9 cellular contexts compared by ENCODE assay signal in genomic region chr16:4803479-4804243, GRCh38. TPM values are rescaled to one million over a fixed set of nuclear protein-coding genes. Genes with fewer than 3 reads are reported as not detected.
DNase-seq lines count a peak whose midpoint lies in the region; ATAC-seq and TF ChIP-seq lines count a peak whose summit lies in the region.
"Had no signal": no experiment of that assay in that cellular context is flagged by ENCODE, and none has a peak within 500 bp of the region (broad histone marks: within the 10 kb centered on the region; RNA-seq: fewer than 3 reads in every experiment).

No MANE protein-coding gene starts in this region.

- H3K4me1 ChIP-seq in hepatocyte (ENCODE audit: insufficient read depth) (peaks cover 21% of the 10 kb centered on the region), stomach smooth muscle (ENCODE audit: control insufficient read depth, insufficient read depth, low read length) (peaks cover 31% of the 10 kb centered on the region)

- POLR2A ChIA-PET in activated CD4-positive, alpha-beta T cell treated with anti-CD3 and anti-CD28 coated beads for 36 hours (lab: Charles Lee) = interaction anchor here (0.6 to 1.5 kb wide), 2 partner anchors 18 to 69 kb away, joined by 3 to 10 read pairs; partner anchors contain the start of genes ANKS3 and DNAAF8

- CTCF ChIA-PET in activated CD4-positive, alpha-beta T cell treated with anti-CD3 and anti-CD28 coated beads for 36 hours (lab: Charles Lee) = interaction anchor here (1.2 kb wide), 1 partner anchor 231 kb away, joined by 3 read pairs; no protein-coding TSS in a partner anchor

- intact Hi-C loops in activated CD4-positive, alpha-beta T cell treated with anti-CD3 and anti-CD28 coated beads for 36 hours (cut with DNase I, micrococcal nuclease) = loop anchor here (2.0 to 5.0 kb wide), 7 partner anchors 44 to 496 kb away; partner anchors contain the start of genes ALG1 (in 1 of the 2), ANKS3 (in 1 of the 2), DNAAF8 (in 1 of the 2) and GLYR1 (in 1 of the 2)

- H3K9me3 Mint-ChIP-seq in activated T-cell treated with anti-CD3 and anti-CD28 coated beads, Interleukin-2, amount 50 U/mL, for 4 hours = no peaks in the 10 kb centered on the region
- no peaks in the 10 kb centered on the region for H3K9me3 Mint-ChIP-seq in activated CD4-positive, alpha-beta T cell treated with anti-CD3 and anti-CD28 coated beads for 36 hours (ENCODE audit: low read depth)

- H3K4me3 ChIP-seq in hepatocyte (peak overlapping the region; percentile 84), stomach smooth muscle (ENCODE audit: low read length in 2 of 2) (peak overlapping the region; percentile 73 to 83)

- no peak overlapping the region for H3K27ac Mint-ChIP-seq in T-helper 17 cell
- H3K27ac Mint-ChIP-seq in activated CD4-positive, alpha-beta T cell treated with anti-CD3 and anti-CD28 coated beads for 36 hours = no peak overlapping the region

- peaks cover 3% of the 10 kb centered on the region for H3K79me2 ChIP-seq in hepatocyte

- H3K9me3 ChIP-seq in T-helper 17 cell (ENCODE audit: control insufficient read depth, low read length, poor library complexity, severe bottlenecking) (no peaks in the 10 kb centered on the region), hepatocyte (ENCODE audit: low read depth) (no peaks in the 10 kb centered on the region), stomach smooth muscle (ENCODE audit: control insufficient read depth in 2 of 2, low read length in 2 of 2) (no peaks in the 10 kb centered on the region)

- H3K36me3 Mint-ChIP-seq in activated T-cell treated with anti-CD3 and anti-CD28 coated beads, Interleukin-2, amount 50 U/mL, for 4 hours (ENCODE audit: insufficient read depth) = peaks cover 11% of the 10 kb centered on the region
- no peaks in the 10 kb centered on the region for H3K36me3 Mint-ChIP-seq in T-helper 17 cell (ENCODE audit: low read depth)
- peaks cover 16% of the 10 kb centered on the region for H3K36me3 Mint-ChIP-seq in activated CD4-positive, alpha-beta T cell treated with anti-CD3 and anti-CD28 coated beads for 36 hours (ENCODE audit: low read depth)

- H3K27me3 Mint-ChIP-seq in activated T-cell treated with anti-CD3 and anti-CD28 coated beads, Interleukin-2, amount 50 U/mL, for 4 hours (ENCODE audit: low read depth) = no peaks in the 10 kb centered on the region
- H3K27me3 Mint-ChIP-seq in T-helper 17 cell = no peaks in the 10 kb centered on the region
- H3K27me3 Mint-ChIP-seq in activated CD4-positive, alpha-beta T cell treated with anti-CD3 and anti-CD28 coated beads for 36 hours = no peaks in the 10 kb centered on the region

- no peaks in the 10 kb centered on the region for H4K20me1 ChIP-seq in hepatocyte (ENCODE audit: insufficient read depth, poor library complexity, severe bottlenecking)

- peak overlapping the region; percentile 91 for H3K4me2 ChIP-seq in hepatocyte

- no peak for DNase-seq in activated T-cell treated with anti-CD3 and anti-CD28 coated beads, Interleukin-2, amount 50 U/mL, for 4 hours
- DNase-seq in activated T-cell treated with anti-CD3 and anti-CD28 coated beads for 4 hours (no peak), T-helper 17 cell (no peak), hepatocyte (ENCODE audit: low spot score) (no peak), NCI-H2196 treated with DMSO at 0.1 percent for 48 hours (lab: John Stamatoyannopoulos, UW; ENCODE audit: unreplicated experiment) (no peak), DMS 273 treated with DMSO at 0.1 percent for 48 hours (lab: John Stamatoyannopoulos, UW) (no peak)
- DNase-seq in activated CD4-positive, alpha-beta T cell treated with anti-CD3 and anti-CD28 coated beads for 36 hours = no peak

- peak overlapping the region in 1 of 2 donors; percentile 74 for H3K9ac ChIP-seq in stomach smooth muscle (ENCODE audit: low read length in 2 of 2)

- H3K9me2 ChIP-seq in hepatocyte (replicated peaks; ENCODE audit: insufficient read depth) = no peaks in the 10 kb centered on the region

- no peak for ATAC-seq in activated T-cell treated with anti-CD3 and anti-CD28 coated beads, Interleukin-2, amount 50 U/mL, for 4 hours
- ATAC-seq in T-helper 17 cell = no peak
- no peak for ATAC-seq in activated CD4-positive, alpha-beta T cell treated with anti-CD3 and anti-CD28 coated beads for 36 hours

- H2AFZ ChIP-seq in hepatocyte = no peak overlapping the region

- H3K27ac ChIP-seq in hepatocyte (peak overlapping the region; percentile 87), stomach smooth muscle (ENCODE audit: low read length) (peak overlapping the region; percentile 78)

- 76% methylated on average over 19 of the region's 19 CpGs for WGBS in hepatocyte (ENCODE audit: low lambda C conversion rate, missing lambda C conversion rate)

- no peak for TF ChIP-seq CTCF in hepatocyte (IDR thresholded peaks at IDR 0.05; ENCODE audit: poor library complexity)

- H3K36me3 ChIP-seq in hepatocyte (replicated peaks; ENCODE audit: insufficient read depth, low read depth) (no peaks in the 10 kb centered on the region), stomach smooth muscle (ENCODE audit: control insufficient read depth in 2 of 2, insufficient read depth in 2 of 2, low read length in 2 of 2) (peaks cover 20 to 27% of the 10 kb centered on the region in 2 donors)

- H3K27me3 ChIP-seq in hepatocyte (no peaks in the 10 kb centered on the region), stomach smooth muscle (ENCODE audit: control insufficient read depth in 1 of 2, insufficient read depth in 2 of 2, low read length in 2 of 2) (no peaks in the 10 kb centered on the region)

- H3K4me3 Mint-ChIP-seq in activated T-cell treated with anti-CD3 and anti-CD28 coated beads, Interleukin-2, amount 50 U/mL, for 4 hours = peak overlapping the region; percentile 49
- peak overlapping the region; percentile 55 for H3K4me3 Mint-ChIP-seq in T-helper 17 cell
- no peak overlapping the region for H3K4me3 Mint-ChIP-seq in activated CD4-positive, alpha-beta T cell treated with anti-CD3 and anti-CD28 coated beads for 36 hours

- peaks cover 14% of the 10 kb centered on the region for H3K4me1 Mint-ChIP-seq in activated T-cell treated with anti-CD3 and anti-CD28 coated beads, Interleukin-2, amount 50 U/mL, for 4 hours (ENCODE audit: low read depth)
- H3K4me1 Mint-ChIP-seq in T-helper 17 cell = peaks cover 7% of the 10 kb centered on the region
- H3K4me1 Mint-ChIP-seq in activated CD4-positive, alpha-beta T cell treated with anti-CD3 and anti-CD28 coated beads for 36 hours = peaks cover 14% of the 10 kb centered on the region

RNA-seq across cellular contexts. Expression of gene ROGDI, which starts 1.2 kb away (rescaled TPM):
- 1 to 10 TPM; 4.1 to 6.3 (median 6.2) TPM for total RNA-seq in activated T-cell treated with anti-CD3 and anti-CD28 coated beads, Interleukin-2, amount 50 U/mL, for 4 hours
- total RNA-seq in T-helper 17 cell (10 to 100 TPM; 15.0 to 21.2 TPM), hepatocyte (21.2 and 29.1 TPM in 2 replicates)
- polyA plus RNA-seq in hepatocyte = 48.2 and 49.5 TPM in 2 replicates
- total RNA-seq in activated CD4-positive, alpha-beta T cell treated with anti-CD3 and anti-CD28 coated beads for 36 hours = 1 to 10 TPM; 3.7 to 7.3 TPM

RNA-seq across cellular contexts. Expression of gene SMIM22, which starts 8.5 kb away (rescaled TPM):
- total RNA-seq in activated T-cell treated with anti-CD3 and anti-CD28 coated beads, Interleukin-2, amount 50 U/mL, for 4 hours = not detected
- total RNA-seq in T-helper 17 cell (not detected), hepatocyte (not detected in 2 replicates)
- 12.3 and 15.1 TPM in 2 replicates for polyA plus RNA-seq in hepatocyte
- total RNA-seq in activated CD4-positive, alpha-beta T cell treated with anti-CD3 and anti-CD28 coated beads for 36 hours = not detected
- total RNA-seq: right cardiac atrium had no signal
- polyA plus RNA-seq: right cardiac atrium had no signal

RNA-seq across cellular contexts. Expression of gene SEPTIN12, which starts 15.5 kb away (rescaled TPM):
- not detected for total RNA-seq in activated T-cell treated with anti-CD3 and anti-CD28 coated beads, Interleukin-2, amount 50 U/mL, for 4 hours
- total RNA-seq in T-helper 17 cell = not detected
- not detected in 2 replicates for total RNA-seq in hepatocyte
- polyA plus RNA-seq in hepatocyte = not detected in 2 replicates
- total RNA-seq in activated CD4-positive, alpha-beta T cell treated with anti-CD3 and anti-CD28 coated beads for 36 hours = not detected
- polyA plus RNA-seq: right cardiac atrium had no signal

RNA-seq across cellular contexts. Expression of gene ZNF500, which starts 36.7 kb away (rescaled TPM):
- 10 to 100 TPM; 10.3 to 12.4 (median 12.2) TPM for total RNA-seq in activated T-cell treated with anti-CD3 and anti-CD28 coated beads, Interleukin-2, amount 50 U/mL, for 4 hours
- total RNA-seq in T-helper 17 cell (10 to 100 TPM; 10.1 to 15.8 TPM), hepatocyte (8.7 and 10.4 TPM in 2 replicates)
- polyA plus RNA-seq in hepatocyte = 10.6 and 13.3 TPM in 2 replicates
- 10 to 100 TPM; 10.3 to 11.6 TPM for total RNA-seq in activated CD4-positive, alpha-beta T cell treated with anti-CD3 and anti-CD28 coated beads for 36 hours

RNA-seq across cellular contexts. Expression of gene GLYR1, which starts 43.4 kb away (rescaled TPM):
- total RNA-seq in activated T-cell treated with anti-CD3 and anti-CD28 coated beads, Interleukin-2, amount 50 U/mL, for 4 hours = 100 to 1,000 TPM; 109 to 116 (median 114) TPM
- total RNA-seq in T-helper 17 cell = 100 to 1,000 TPM in 1 of 2 donors, 10 to 100 TPM in 1; 91.9 to 108 TPM
- 46.5 and 49.5 TPM in 2 replicates for total RNA-seq in hepatocyte
- polyA plus RNA-seq in hepatocyte = 47.2 and 56.9 TPM in 2 replicates
- total RNA-seq in activated CD4-positive, alpha-beta T cell treated with anti-CD3 and anti-CD28 coated beads for 36 hours = 10 to 100 TPM; 76.9 to 78.4 TPM
